Comparison of ENCODE assay signal across 1 cellular context in the genomic region with DNA sequence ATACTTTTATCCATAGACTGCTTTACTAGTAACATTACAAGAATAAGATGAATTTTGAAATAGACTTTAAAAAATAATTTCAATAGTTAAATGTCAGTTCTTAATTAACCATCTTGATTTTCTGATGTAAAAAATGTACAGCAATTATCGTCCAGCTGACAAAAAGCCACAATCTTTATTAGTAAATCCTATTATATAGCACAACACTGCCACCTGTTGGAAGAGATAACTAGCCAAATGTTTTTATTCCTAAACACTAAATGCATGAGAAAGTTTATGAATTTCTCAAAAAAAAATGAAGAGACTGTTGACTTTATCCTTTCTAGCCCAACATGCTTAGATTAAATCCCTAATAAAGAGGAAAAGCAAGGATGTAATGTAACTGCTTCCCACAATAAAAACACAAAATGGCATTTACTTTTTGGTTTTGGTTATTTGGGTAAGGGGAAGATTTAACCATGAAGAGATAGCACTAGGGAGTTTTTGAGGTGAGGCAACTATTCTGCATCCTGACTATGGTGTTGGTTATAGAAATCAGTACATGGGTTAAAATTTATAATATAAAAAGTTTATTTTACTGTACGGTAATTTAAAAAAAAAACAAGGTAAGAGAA.
TF ChIP-seq lines count a peak whose summit lies in the region.

No MANE protein-coding gene starts in this region.

TF ChIP-seq in H1, 55 proteins besides CTCF, POLR2A, EP300 and RAD21:
- TF ChIP-seq ZNF274 (IDR thresholded peaks at IDR 0.05; ENCODE audit: borderline replicate concordance, extremely low read depth, low read length) (no peak), EGR1 (IDR thresholded peaks at IDR 0.05; ENCODE audit: borderline replicate concordance, low read depth, low read length) (no peak), SAP30 (IDR thresholded peaks at IDR 0.05; ENCODE audit: insufficient read depth, insufficient replicate concordance, low read length) (no peak)
